In the genomic region with DNA sequence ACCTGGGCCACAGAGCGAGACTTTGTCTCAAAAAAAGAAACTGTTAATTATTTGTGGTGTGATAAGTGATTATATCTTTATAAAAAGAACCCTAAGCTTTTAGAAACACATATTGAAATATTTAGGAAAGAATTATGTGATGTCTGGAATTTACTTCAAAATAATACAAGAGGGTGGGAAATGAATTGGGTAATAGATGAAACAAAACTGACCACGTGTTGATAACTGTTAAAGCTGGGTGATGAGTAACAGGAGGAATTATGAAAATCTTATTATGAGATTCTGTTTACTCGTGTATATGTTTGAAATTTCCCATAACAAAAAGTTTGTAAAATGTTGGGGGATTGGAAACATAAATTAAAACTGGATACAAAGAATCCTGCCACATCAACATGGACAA, we compare ENCODE assay signal across 21 cellular contexts. TPM values are rescaled to one million over a fixed set of nuclear protein-coding genes. Genes with fewer than 3 reads are reported as not detected.
DNase-seq lines count a peak whose midpoint lies in the region; ATAC-seq and TF ChIP-seq lines count a peak whose summit lies in the region.
"Had no signal": no experiment of that assay in that cellular context is flagged by ENCODE, and none has a peak within 500 bp of the region (broad histone marks: within the 10 kb centered on the region; RNA-seq: fewer than 3 reads in every experiment).

No MANE protein-coding gene starts in this region.

- CTCF ChIA-PET in OCI-LY7 (lab: Charles Lee; ENCODE audit: unreplicated experiment): no interaction called here

- no peaks in the 10 kb centered on the region for H3K27me3 ChIP-seq in gastroesophageal sphincter
- H3K27me3 ChIP-seq in stomach: no peaks in the 10 kb centered on the region
- H3K27me3 ChIP-seq: BLaER1 had no signal

- TF ChIP-seq POLR2A in gastroesophageal sphincter (IDR thresholded peaks at IDR 0.05): no peak
- TF ChIP-seq POLR2A in stomach (IDR thresholded peaks at IDR 0.05): no peak

- H3K9me3 ChIP-seq in OCI-LY7 (ENCODE audit: low read length): 0 out of 2 replicates have a peak, but pooled peaks cover 4% of the 10 kb centered on the region
- peaks cover 0 to 6% (median 0%) of the 10 kb centered on the region in 3 donors for H3K9me3 ChIP-seq in gastroesophageal sphincter
- H3K9me3 ChIP-seq in stomach: peaks cover 0 to 20% (median 8%) of the 10 kb centered on the region in 4 donors

- H3K4me1 ChIP-seq in OCI-LY7 (ENCODE audit: insufficient read depth, low read length, poor library complexity, severe bottlenecking): no peaks in the 10 kb centered on the region
- no peaks in the 10 kb centered on the region for H3K4me1 ChIP-seq in gastroesophageal sphincter
- H3K4me1 ChIP-seq in stomach: no peaks in the 10 kb centered on the region
- H3K4me1 ChIP-seq: BLaER1, HAP-1 had no signal

- no peaks in the 10 kb centered on the region for H3K9me2 ChIP-seq in OCI-LY7 (ENCODE audit: insufficient read depth, low read length)

- H2AFZ ChIP-seq in OCI-LY7 (ENCODE audit: low read length): 0 out of 2 replicates have a peak overlapping the region, but pooled peaks have one; percentile 19

- no peak for ATAC-seq in gastroesophageal sphincter
- no peak for ATAC-seq in HG03045 (IDR thresholded peaks at IDR 0.05; ENCODE audit: unreplicated experiment)
- ATAC-seq in esophagus mucosa: no peak
- ATAC-seq: CD8-positive, alpha-beta T cell; GM12878 had no signal

- H3K27ac ChIP-seq in OCI-LY7 (ENCODE audit: low read depth, low read length, poor library complexity, severe bottlenecking): no peak overlapping the region
- H3K27ac ChIP-seq in gastroesophageal sphincter: no peak overlapping the region
- no peak overlapping the region for H3K27ac ChIP-seq in stomach
- H3K27ac ChIP-seq: 22Rv1, BLaER1, C4-2B had no signal

- no peak for TF ChIP-seq EP300 in gastroesophageal sphincter (IDR thresholded peaks at IDR 0.05)
- no peak for TF ChIP-seq EP300 in stomach (IDR thresholded peaks at IDR 0.05)

- DNase-seq in AG10803 (ENCODE audit: low read depth) (peak; percentile 50), OCI-LY7 (ENCODE audit: low spot score) (no peak), choroid plexus epithelial cell (ENCODE audit: low read depth) (peak; percentile 40), fibroblast of the aortic adventitia (ENCODE audit: low read depth) (peak; percentile 38), stomach (no peak)
- DNase-seq: CD4-positive, CD25-positive, alpha-beta regulatory T cell; CD8-positive, alpha-beta T cell; DMS 273 treated with DMSO at 0.1 percent for 48 hours; DMS79; EL; GDM1; GOT3; HFFc6 had no signal

- no TSS peak for BruUV-seq in OCI-LY7 (replicated peaks; lab: Mats Ljungman, UMichigan)

- H3K4me2 ChIP-seq in OCI-LY7 (ENCODE audit: low read length): no peak overlapping the region
- H3K4me2 ChIP-seq: BLaER1 had no signal

- H3K79me2 ChIP-seq in OCI-LY7 (ENCODE audit: insufficient read depth, low read depth, low read length): no peaks in the 10 kb centered on the region

- intact Hi-C loops in OCI-LY7 (cut with micrococcal nuclease; ENCODE audit: unreplicated experiment): no loop called here
- intact Hi-C loops in stomach (cut with DNase I; ENCODE audit: low total_unique reads): no loop called here

- POLR2A ChIA-PET in OCI-LY7 (lab: Charles Lee): interaction anchor here (0.7 to 1.1 kb wide), 2 partner anchors 8 to 147 kb away, joined by 3 to 7 read pairs; no protein-coding TSS in a partner anchor

- 76 to 87% methylated on average over 3 of the region's 3 CpGs for WGBS in gastroesophageal sphincter (ENCODE audit: low coverage in 1 of 2), 2 donors
- 75 to 83% (median 81%) methylated on average over 3 of the region's 3 CpGs for WGBS in stomach, 5 donors

- H4K20me1 ChIP-seq in OCI-LY7 (ENCODE audit: insufficient read depth, low read length): no peaks in the 10 kb centered on the region
- H4K20me1 ChIP-seq: BLaER1 had no signal

- H3K4me3 ChIP-seq in AG10803 (ENCODE audit: low read length) (no peak overlapping the region), OCI-LY7 (ENCODE audit: low read depth, low read length, poor library complexity, severe bottlenecking) (no peak overlapping the region), choroid plexus epithelial cell (ENCODE audit: low read depth, low read length) (no peak overlapping the region), fibroblast of the aortic adventitia (ENCODE audit: low read depth, low read length) (no peak overlapping the region), gastroesophageal sphincter (no peak overlapping the region), stomach (no peak overlapping the region)
- H3K4me3 ChIP-seq: BLaER1, GM12878, HAP-1 had no signal

- TF ChIP-seq CTCF in AG10803 (conservative IDR thresholded peaks at IDR 0.05; ENCODE audit: low read length): no peak
- no peak for TF ChIP-seq CTCF in OCI-LY7 (conservative IDR thresholded peaks at IDR 0.05; ENCODE audit: low read length)
- no peak for TF ChIP-seq CTCF in choroid plexus epithelial cell (conservative IDR thresholded peaks at IDR 0.05; ENCODE audit: low read depth, low read length)
- TF ChIP-seq CTCF in fibroblast of the aortic adventitia (IDR thresholded peaks at IDR 0.05; ENCODE audit: insufficient read depth, low read length): no peak
- no peak for TF ChIP-seq CTCF in gastroesophageal sphincter (IDR thresholded peaks at IDR 0.05)
- TF ChIP-seq CTCF in stomach (IDR thresholded peaks at IDR 0.05): no peak

- H3K36me3 ChIP-seq in OCI-LY7 (ENCODE audit: insufficient read depth, low read length): no peaks in the 10 kb centered on the region
- H3K36me3 ChIP-seq in gastroesophageal sphincter: no peaks in the 10 kb centered on the region
- no peaks in the 10 kb centered on the region for H3K36me3 ChIP-seq in stomach
- H3K36me3 ChIP-seq: BLaER1, HAP-1 had no signal

RNA-seq across cellular contexts. Expression of a gene that starts 33.0 kb away (rescaled TPM):
- total RNA-seq in OCI-LY7 (2014; rRNA removed; shearing (Covaris generic)): 132 and 144 TPM in 2 replicates
- total RNA-seq in OCI-LY7 (2022): 164 and 178 TPM in 2 replicates
- total RNA-seq in fibroblast of the aortic adventitia (ENCODE audit: low replicate concordance): 76.6 and 137 TPM in 2 replicates
- 100 to 1,000 TPM; 116 to 212 (median 129) TPM for total RNA-seq in gastroesophageal sphincter
- total RNA-seq in esophagus mucosa: 144 TPM
- 100 to 1,000 TPM in 1 of 5 donors, 10 to 100 TPM in 4; 46.7 to 108 (median 76.5) TPM for total RNA-seq in stomach
- polyA plus RNA-seq in stomach: 10 to 100 TPM; 29.4 to 50.1 (median 33.7) TPM

Comparison
In these comparisons a context has a peak if more than half of its experiments do, and no peak if none do; other contexts are left out.
1. DNase-seq: peak in AG10803 (single experiment), choroid plexus epithelial cell (single experiment) and fibroblast of the aortic adventitia (single experiment); none in OCI-LY7 (single experiment) and stomach (single experiment).